Comparison of ENCODE assay signal across 8 cellular contexts in genomic region chr11:130213143-130213978, GRCh38. TPM values are rescaled to one million over a fixed set of nuclear protein-coding genes. Genes with fewer than 3 reads are reported as not detected.
A peak's percentile ranks its signal among the peaks of the same experiment; 100 is the strongest.
DNase-seq lines count a peak whose midpoint lies in the region; ATAC-seq, FAIRE-seq and TF ChIP-seq lines count a peak whose summit lies in the region.

No MANE protein-coding gene starts in this region.

- no peak overlapping the region for H3K4me3 ChIP-seq in hepatocyte
- no peak overlapping the region for H3K4me3 ChIP-seq in small intestine (ENCODE audit: low read depth in 1 of 2, low read length in 2 of 2)

- no peak for FAIRE-seq in small intestine (lab: Jason Lieb, UNC)

- no peaks in the 10 kb centered on the region for H4K20me1 ChIP-seq in hepatocyte (ENCODE audit: insufficient read depth, poor library complexity, severe bottlenecking)

- H3K4me1 ChIP-seq in hepatocyte (ENCODE audit: insufficient read depth) = peaks cover 3% of the 10 kb centered on the region
- H3K4me1 ChIP-seq in small intestine (ENCODE audit: control insufficient read depth in 2 of 2, insufficient read depth in 1 of 2, low read depth in 1 of 2, low read length in 1 of 2) = no peaks in the 10 kb centered on the region

- 43% methylated on average over 28 of the region's 28 CpGs for WGBS in hepatocyte (ENCODE audit: low lambda C conversion rate, missing lambda C conversion rate)
- 35 to 38% (median 36%) methylated on average over 28 of the region's 28 CpGs for WGBS in small intestine, 3 donors

- TF ChIP-seq CTCF in hepatocyte (IDR thresholded peaks at IDR 0.05; ENCODE audit: poor library complexity) = peak; percentile 99

- H3K79me2 ChIP-seq in hepatocyte = no peaks in the 10 kb centered on the region

- no peaks in the 10 kb centered on the region for H3K9me2 ChIP-seq in hepatocyte (replicated peaks; ENCODE audit: insufficient read depth)

- H3K4me2 ChIP-seq in hepatocyte = peak overlapping the region; percentile 72

- no peak overlapping the region for H2AFZ ChIP-seq in hepatocyte

- H3K36me3 ChIP-seq in hepatocyte (replicated peaks; ENCODE audit: insufficient read depth, low read depth) (no peaks in the 10 kb centered on the region), small intestine (ENCODE audit: control insufficient read depth in 2 of 2, insufficient read depth in 2 of 2, low read length in 2 of 2) (peaks cover 0 to 13% of the 10 kb centered on the region in 2 donors)

- H3K27ac ChIP-seq in hepatocyte (no peak overlapping the region), small intestine (ENCODE audit: low read depth in 1 of 2, low read length in 1 of 2) (no peak overlapping the region)

- H3K27me3 ChIP-seq in hepatocyte (no peaks in the 10 kb centered on the region), small intestine (ENCODE audit: control insufficient read depth in 2 of 2, insufficient read depth in 2 of 2, low read length in 2 of 2) (no peaks in the 10 kb centered on the region)

- ATAC-seq in GM21515 (IDR thresholded peaks at IDR 0.05; ENCODE audit: unreplicated experiment) = peak; percentile 76

- DNase-seq in DMS53 (lab: John Stamatoyannopoulos, UW) (peak; percentile 70), KG1 (lab: John Stamatoyannopoulos, UW) (peak; percentile 61), T-helper 2 cell (peak; percentile 39 to 62 (median 52)), amniotic stem cell (lab: John Stamatoyannopoulos, UW) (peak; percentile 3), hepatocyte (ENCODE audit: low spot score) (peak; percentile 78), small intestine (peak; percentile 62), GF-D8 (lab: John Stamatoyannopoulos, UW) (no peak)

- no peaks in the 10 kb centered on the region for H3K9me3 ChIP-seq in hepatocyte (ENCODE audit: low read depth)
- H3K9me3 ChIP-seq in small intestine (ENCODE audit: control insufficient read depth, low read depth) = no peaks in the 10 kb centered on the region

RNA-seq across cellular contexts. Expression of gene ST14, which starts 53.8 kb away (rescaled TPM):
- total RNA-seq in hepatocyte = 80.8 and 85.2 TPM in 2 replicates
- polyA plus RNA-seq in hepatocyte = 81.4 and 93.3 TPM in 2 replicates
- polyA plus RNA-seq in small intestine = 100 to 1,000 TPM in 2 of 3 donors, 10 to 100 TPM in 1; 97.8 to 169 (median 116) TPM
